Comparison of ENCODE assay signal across 1 cellular context in genomic region chr4:142838781-142839180, GRCh38.
TF ChIP-seq lines count a peak whose summit lies in the region.

No MANE protein-coding gene starts in this region.

TF ChIP-seq in HCT116, 20 proteins besides CTCF, POLR2A, EP300 and RAD21 (continued from another document):
- TF ChIP-seq ZBTB33 (IDR thresholded peaks at IDR 0.05; ENCODE audit: extremely low read depth, insufficient replicate concordance, low read length), result no peak
TF ChIP-seq in HCT116: peak in this region for 1.
